Comparison of ENCODE assay signal across 8 cellular contexts in the genomic region with DNA sequence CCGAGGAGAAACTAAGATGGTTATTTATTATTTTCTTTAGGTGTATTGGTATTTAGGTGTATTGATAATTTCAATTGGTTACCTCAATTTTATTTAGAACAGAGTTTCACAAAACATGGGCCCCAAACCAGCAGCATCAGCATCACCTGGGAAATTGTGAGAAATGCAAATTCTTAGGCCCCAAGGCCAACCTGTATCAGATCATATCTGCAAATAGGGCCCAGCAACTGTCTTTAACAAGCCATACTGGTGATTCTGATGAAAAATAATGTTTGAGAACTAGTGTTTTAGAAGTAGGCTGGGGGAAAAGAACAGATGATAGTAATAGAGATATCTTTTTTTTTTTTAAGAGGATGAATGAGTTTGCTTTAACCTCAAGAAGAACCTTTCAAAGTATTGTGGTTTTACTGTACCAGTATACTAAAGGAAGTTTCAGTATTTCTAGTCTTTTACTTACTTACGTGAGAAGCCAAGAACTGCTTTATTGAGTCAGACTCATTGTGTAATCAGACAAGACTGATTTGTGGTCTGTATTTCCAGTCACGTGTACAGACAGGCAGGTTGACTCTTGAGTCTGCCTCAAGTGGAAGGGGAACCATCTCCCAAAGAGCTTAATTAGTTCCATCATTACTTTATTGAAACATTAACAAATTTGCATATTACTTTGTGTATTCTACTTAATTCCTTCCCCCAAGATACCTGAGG.
DNase-seq lines count a peak whose midpoint lies in the region; ATAC-seq and TF ChIP-seq lines count a peak whose summit lies in the region.

No MANE protein-coding gene starts in this region.

- CTCF ChIA-PET in A673 (lab: Charles Lee) (no interaction called here), PC-9 (lab: Charles Lee) (no interaction called here)

- H3K36me3 ChIP-seq in A673 (ENCODE audit: insufficient read depth, low read length, poor library complexity, severe bottlenecking): no peaks in the 10 kb centered on the region
- no peaks in the 10 kb centered on the region for H3K36me3 ChIP-seq in PC-9 (ENCODE audit: low read depth)
- H3K36me3 ChIP-seq in mucosa of rectum (ENCODE audit: control insufficient read depth in 2 of 2, insufficient read depth in 2 of 2, low read length in 2 of 2): no peaks in the 10 kb centered on the region
- H3K36me3 ChIP-seq in heart right ventricle: no peaks in the 10 kb centered on the region

- H3K9me2 ChIP-seq in PC-9 (ENCODE audit: insufficient read depth): no peaks in the 10 kb centered on the region

- intact Hi-C loops in A673 (cut with micrococcal nuclease; ENCODE audit: unreplicated experiment): no loop called here
- intact Hi-C loops in PC-9 (cut with micrococcal nuclease; ENCODE audit: unreplicated experiment): no loop called here
- intact Hi-C loops in heart right ventricle (cut with DNase I): loop anchor here in 1 of 10 donors (10.0 kb wide), 1 partner anchor 46 kb away; no protein-coding TSS in a partner anchor

- H3K79me2 ChIP-seq in PC-9 (ENCODE audit: low read depth): no peaks in the 10 kb centered on the region

- H2AFZ ChIP-seq in PC-9: no peak overlapping the region

- POLR2A ChIA-PET in A673 (lab: Charles Lee; ENCODE audit: low non-redundant PET) (interaction anchor here (0.7 kb wide), 1 partner anchor 350 kb away, joined by 3 read pairs; no protein-coding TSS in a partner anchor), PC-9 (lab: Charles Lee; ENCODE audit: unreplicated experiment) (no interaction called here)

- 82 to 84% methylated on average over 3 of the region's 3 CpGs for WGBS in heart right ventricle, 2 donors

- no peaks in the 10 kb centered on the region for H3K9me3 ChIP-seq in A673 (ENCODE audit: low read depth, low read length, poor library complexity, severe bottlenecking)
- H3K9me3 ChIP-seq in PC-9 (ENCODE audit: insufficient read depth, low read depth): no peaks in the 10 kb centered on the region
- H3K9me3 ChIP-seq in mucosa of rectum (ENCODE audit: control insufficient read depth in 2 of 2, low read length in 2 of 2): no peaks in the 10 kb centered on the region
- H3K9me3 ChIP-seq in heart right ventricle: no peaks in the 10 kb centered on the region

- H3K27ac ChIP-seq in A673 (ENCODE audit: low read depth, low read length, poor library complexity, severe bottlenecking): no peak overlapping the region
- 0 out of 2 replicates have a peak overlapping the region, but pooled peaks have one; percentile 8 for H3K27ac ChIP-seq in PC-9
- peak overlapping the region; percentile 32 to 44 for H3K27ac ChIP-seq in mucosa of rectum (ENCODE audit: low read depth in 2 of 2, low read length in 2 of 2)
- H3K27ac ChIP-seq in substantia nigra (ENCODE audit: low read depth, low read length, poor library complexity, severe bottlenecking): no peak overlapping the region
- no peak overlapping the region for H3K27ac ChIP-seq in heart right ventricle

- no peak overlapping the region for H3K4me3 ChIP-seq in A673 (ENCODE audit: low read depth, low read length, poor library complexity, severe bottlenecking)
- H3K4me3 ChIP-seq in PC-9: no peak overlapping the region
- no peak overlapping the region for H3K4me3 ChIP-seq in mucosa of rectum (ENCODE audit: low read length in 2 of 2)
- no peak overlapping the region for H3K4me3 ChIP-seq in heart right ventricle

- no peaks in the 10 kb centered on the region for H3K4me1 ChIP-seq in A673 (ENCODE audit: insufficient read depth, low read length, poor library complexity, severe bottlenecking)
- H3K4me1 ChIP-seq in PC-9 (replicated peaks; ENCODE audit: insufficient read depth): no peaks in the 10 kb centered on the region; the same call in 1 of the 2 replicates
- H3K4me1 ChIP-seq in mucosa of rectum (ENCODE audit: control insufficient read depth in 2 of 2, insufficient read depth in 2 of 2, low read length in 2 of 2): peaks cover 3 to 8% of the 10 kb centered on the region in 2 donors
- H3K4me1 ChIP-seq in heart right ventricle: no peaks in the 10 kb centered on the region

- no TSS peak for BruUV-seq in A673 (replicated peaks; lab: Mats Ljungman, UMichigan)
- no TSS peak for BruUV-seq in PC-9 (replicated peaks; lab: Mats Ljungman, UMichigan)

- no peaks in the 10 kb centered on the region for H3F3A ChIP-seq in PC-9 (ENCODE audit: insufficient read depth, low read depth)

- peak overlapping the region in 1 of 2 donors; percentile 13 for H3K9ac ChIP-seq in mucosa of rectum (ENCODE audit: low read depth in 1 of 2, low read length in 2 of 2)

- H3K27me3 ChIP-seq in A673 (replicated peaks; ENCODE audit: insufficient read depth, low read depth, low read length, poor library complexity): no peaks in the 10 kb centered on the region
- H3K27me3 ChIP-seq in PC-9 (ENCODE audit: insufficient read depth, low read depth): no peaks in the 10 kb centered on the region
- H3K27me3 ChIP-seq in mucosa of rectum (ENCODE audit: control insufficient read depth in 2 of 2, insufficient read depth in 2 of 2, low read length in 2 of 2): no peaks in the 10 kb centered on the region
- no peaks in the 10 kb centered on the region for H3K27me3 ChIP-seq in heart right ventricle

- ATAC-seq in GM18870 (IDR thresholded peaks at IDR 0.05; ENCODE audit: unreplicated experiment): peak; percentile 95
- ATAC-seq in HG03108 (IDR thresholded peaks at IDR 0.05; ENCODE audit: unreplicated experiment): peak; percentile 87
- no peak for ATAC-seq in heart right ventricle

- H4K20me1 ChIP-seq in PC-9 (ENCODE audit: insufficient read depth): no peaks in the 10 kb centered on the region

- DNase-seq in A673 (ENCODE audit: low spot score) (peak; percentile 33), PC-9 (peak in 1 of 2 experiments; percentile 73), substantia nigra (lab: John Stamatoyannopoulos, UW) (no peak), GF-D8 (lab: John Stamatoyannopoulos, UW) (no peak), heart right ventricle (no peak)

- TF ChIP-seq CTCF in A673 (conservative IDR thresholded peaks at IDR 0.05; ENCODE audit: low read depth, low read length): no peak
- no peak for TF ChIP-seq CTCF in PC-9 (conservative IDR thresholded peaks at IDR 0.05)
- TF ChIP-seq CTCF in heart right ventricle (IDR thresholded peaks at IDR 0.05): no peak

- no peak overlapping the region for H3K4me2 ChIP-seq in PC-9

Comparison
In these comparisons a context has a peak if more than half of its experiments do, and no peak if none do; other contexts are left out.
1. H3K27ac ChIP-seq: peak in PC-9 (single experiment) and mucosa of rectum (2 of 2); none in A673 (single experiment), substantia nigra (single experiment) and heart right ventricle (0 of 10).
2. ATAC-seq: peak in GM18870 (single experiment) and HG03108 (single experiment); none in heart right ventricle (0 of 8).